ENCODE assay signal across 8 cellular contexts in genomic region chr1:21669033-21669286, GRCh38. TPM values are rescaled to one million over a fixed set of nuclear protein-coding genes. Genes with fewer than 3 reads are reported as not detected.
A peak's percentile ranks its signal among the peaks of the same experiment; 100 is the strongest.
DNase-seq lines count a peak whose midpoint lies in the region; ATAC-seq and TF ChIP-seq lines count a peak whose summit lies in the region.

No MANE protein-coding gene starts in this region.

- peak overlapping the region; percentile 25 for H3K4me3 Mint-ChIP-seq in natural killer cell
- H3K4me3 Mint-ChIP-seq in natural killer cell treated with Interleukin-12 subunit alpha and Interleukin-12 subunit beta and Interleukin-15 and Interleukin-18, amount 100 ng/mL, for 72 hours: no peak overlapping the region

- WGBS in mesodermal cell (ENCODE audit: insufficient coverage in 2 of 2), 2 experiments: 0% methylated on average over 3 to 9 of the region's 25 CpGs

- intact Hi-C loops in natural killer cell (cut with micrococcal nuclease): no loop called here
- intact Hi-C loops in dorsolateral prefrontal cortex (cut with DNase I): loop anchor here (5.0 to 10.0 kb wide), 5 partner anchors 113 to 434 kb away; partner anchors contain the start of gene USP48 (in 1 of the 2)
- intact Hi-C loops in vagina (cut with DNase I): no loop called here

- H3K27ac ChIP-seq in dorsolateral prefrontal cortex (peak overlapping the region in 56 of 59 donors; percentile 24 to 93 (median 82)), mesodermal cell (ENCODE audit: low read depth, low read length, severe bottlenecking) (no peak overlapping the region), vagina (no peak overlapping the region)

- ATAC-seq in natural killer cell (no peak), GM19395 (IDR thresholded peaks at IDR 0.05; ENCODE audit: unreplicated experiment) (no peak), GM21528 (IDR thresholded peaks at IDR 0.05; ENCODE audit: low FRiP score, unreplicated experiment) (no peak)
- no peak for ATAC-seq in natural killer cell treated with Interleukin-12 subunit alpha and Interleukin-12 subunit beta and Interleukin-15 and Interleukin-18, amount 100 ng/mL, for 72 hours

- no peaks in the 10 kb centered on the region for H3K9me3 ChIP-seq in mesodermal cell (ENCODE audit: control insufficient read depth, low read length)
- no peaks in the 10 kb centered on the region for H3K9me3 ChIP-seq in vagina

- peaks cover 0 to 5% of the 10 kb centered on the region in 2 donors for H3K4me1 Mint-ChIP-seq in natural killer cell
- H3K4me1 Mint-ChIP-seq in natural killer cell treated with Interleukin-12 subunit alpha and Interleukin-12 subunit beta and Interleukin-15 and Interleukin-18, amount 100 ng/mL, for 72 hours (ENCODE audit: low read depth in 2 of 2): no peaks in the 10 kb centered on the region

- no peak overlapping the region for H3K27ac Mint-ChIP-seq in natural killer cell
- H3K27ac Mint-ChIP-seq in natural killer cell treated with Interleukin-12 subunit alpha and Interleukin-12 subunit beta and Interleukin-15 and Interleukin-18, amount 100 ng/mL, for 72 hours: no peak overlapping the region

- H3K4me1 ChIP-seq in mesodermal cell (ENCODE audit: control insufficient read depth, insufficient read depth, low read length, poor library complexity, severe bottlenecking) (peaks cover 16% of the 10 kb centered on the region), vagina (peaks cover 46% of the 10 kb centered on the region)

- no peak for TF ChIP-seq POLR2A in vagina (IDR thresholded peaks at IDR 0.05)

- DNase-seq in natural killer cell (no peak), dorsolateral prefrontal cortex (no peak), vagina (ENCODE audit: extremely low spot score in 2 of 2) (no peak), SIG-M5 treated with dmso at 0.1 percent for 504 hours (lab: John Stamatoyannopoulos, UW; ENCODE audit: unreplicated experiment) (no peak)
- DNase-seq in natural killer cell treated with Interleukin-12 subunit alpha and Interleukin-12 subunit beta and Interleukin-15 and Interleukin-18, amount 100 ng/mL, for 72 hours (ENCODE audit: low spot score): no peak

- no peaks in the 10 kb centered on the region for H3K9me3 Mint-ChIP-seq in natural killer cell
- no peaks in the 10 kb centered on the region for H3K9me3 Mint-ChIP-seq in natural killer cell treated with Interleukin-12 subunit alpha and Interleukin-12 subunit beta and Interleukin-15 and Interleukin-18, amount 100 ng/mL, for 72 hours

- H3K4me3 ChIP-seq in dorsolateral prefrontal cortex (peak overlapping the region; percentile 39 to 78 (median 64)), mesodermal cell (ENCODE audit: extremely low read depth, insufficient read depth, low read length, poor library complexity, severe bottlenecking) (peak overlapping the region; percentile 39), vagina (peak overlapping the region; percentile 29 to 52)

- H3K27me3 Mint-ChIP-seq in natural killer cell (ENCODE audit: low read depth in 2 of 2): peaks cover 15 to 25% of the 10 kb centered on the region in 2 donors
- peaks cover 7 to 9% of the 10 kb centered on the region in 2 donors for H3K27me3 Mint-ChIP-seq in natural killer cell treated with Interleukin-12 subunit alpha and Interleukin-12 subunit beta and Interleukin-15 and Interleukin-18, amount 100 ng/mL, for 72 hours

- H3K36me3 ChIP-seq in mesodermal cell (ENCODE audit: control insufficient read depth, insufficient read depth, low read length) (no peaks in the 10 kb centered on the region), vagina (no peaks in the 10 kb centered on the region)

- H3K27me3 ChIP-seq in dorsolateral prefrontal cortex: peaks cover 0 to 10% (median 0%) of the 10 kb centered on the region in 45 donors
- peaks cover 5% of the 10 kb centered on the region for H3K27me3 ChIP-seq in vagina

- no peaks in the 10 kb centered on the region for H3K36me3 Mint-ChIP-seq in natural killer cell
- no peaks in the 10 kb centered on the region for H3K36me3 Mint-ChIP-seq in natural killer cell treated with Interleukin-12 subunit alpha and Interleukin-12 subunit beta and Interleukin-15 and Interleukin-18, amount 100 ng/mL, for 72 hours

- TF ChIP-seq CTCF in natural killer cell (IDR thresholded peaks at IDR 0.05): no peak
- peak in 3 of 56 donors; percentile 3 to 4 (median 4) for TF ChIP-seq CTCF in dorsolateral prefrontal cortex (IDR thresholded peaks at IDR 0.05 in 54 of 56, conservative IDR thresholded peaks at IDR 0.05 in 2 of 56; ENCODE audit: low read depth in 1 of 56, partially characterized antibody in 56 of 56)
- no peak for TF ChIP-seq CTCF in vagina (IDR thresholded peaks at IDR 0.05)

RNA-seq across cellular contexts. Expression of gene RAP1GAP, which starts 0.2 kb away (rescaled TPM):
- total RNA-seq in natural killer cell: 1 to 10 TPM in 1 of 3 donors, under 1 TPM in 1, not detected in 1; 0.47 to 1.1 TPM
- under 1 TPM in 1 of 2 donors, not detected in 1; 0.19 TPM for total RNA-seq in natural killer cell treated with Interleukin-12 subunit alpha and Interleukin-12 subunit beta and Interleukin-15 and Interleukin-18, amount 100 ng/mL, for 72 hours
- 100 to 1,000 TPM; 108 to 286 (median 187) TPM for total RNA-seq in dorsolateral prefrontal cortex
- polyA plus RNA-seq in mesodermal cell (2013, experiment 1 of 2): 4.7 TPM
- polyA plus RNA-seq in mesodermal cell (2013, experiment 2 of 2): 3.7 TPM
- 1.2 TPM for total RNA-seq in vagina

Comparison
In these comparisons a context has a peak if more than half of its experiments do, and no peak if none do; other contexts are left out.
1. H3K27ac ChIP-seq: peak in dorsolateral prefrontal cortex (56 of 59); none in mesodermal cell (single experiment) and vagina (single experiment).
2. RNA of gene RAP1GAP, which starts 0.2 kb away (total RNA-seq): 108 to 286 TPM in dorsolateral prefrontal cortex; 1.2 TPM in vagina (single experiment), 0.47 to 1.1 TPM in natural killer cell and 0.19 TPM in natural killer cell treated with Interleukin-12 subunit alpha and Interleukin-12 subunit beta and Interleukin-15 and Interleukin-18, amount 100 ng/mL, for 72 hours; every median in the first group is over 10 times any median in the second.
3. intact Hi-C loops: an anchor here in dorsolateral prefrontal cortex (5.0 to 10.0 kb wide); none called in natural killer cell and vagina.
4. Peak in every context shown above with its lines, with median percentiles within 50 percentile points of each other: H3K4me3 ChIP-seq.